25 cellular contexts compared by ENCODE assay signal in the genomic region with DNA sequence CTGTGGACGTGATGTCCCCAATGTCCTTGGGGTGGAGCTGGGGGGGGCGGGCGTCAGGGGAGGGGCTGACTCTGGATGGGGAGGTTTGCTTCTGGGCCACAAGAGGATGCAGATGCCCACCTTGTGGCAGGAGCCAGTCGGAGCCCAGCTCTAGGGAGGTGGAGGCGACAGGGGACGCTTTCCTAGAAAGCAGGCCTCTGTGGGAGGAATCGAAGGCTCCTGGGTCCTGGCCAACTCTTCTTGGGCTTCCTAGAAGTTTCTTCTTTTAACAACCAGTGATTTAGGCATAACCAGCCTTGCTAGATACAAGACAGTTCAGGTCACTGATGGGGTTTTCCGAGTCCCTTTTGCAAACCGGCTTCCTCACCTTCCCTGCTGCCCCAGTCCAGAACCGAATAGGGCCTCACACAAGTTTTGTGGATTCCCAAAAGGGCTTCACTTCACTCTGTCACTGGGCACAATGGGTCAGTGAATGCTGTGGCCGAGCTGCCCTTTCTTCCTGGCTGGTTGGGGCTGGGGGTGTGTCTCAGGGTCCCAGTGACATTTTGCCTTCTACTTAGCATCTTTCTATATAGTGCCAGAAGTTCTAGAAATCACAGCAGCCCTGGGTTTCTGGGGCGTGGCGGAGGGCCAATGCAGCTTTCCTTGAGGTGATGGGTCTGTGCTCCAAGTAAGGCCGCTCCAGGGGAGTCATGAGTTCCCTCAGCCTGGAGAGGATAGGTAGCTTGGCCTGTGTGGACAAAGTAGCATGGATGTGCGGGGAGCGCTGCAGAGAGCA.
DNase-seq lines count a peak whose midpoint lies in the region; ATAC-seq, FAIRE-seq and TF ChIP-seq lines count a peak whose summit lies in the region.
"Had no signal": no experiment of that assay in that cellular context is flagged by ENCODE, and none has a peak within 500 bp of the region (broad histone marks: within the 10 kb centered on the region; RNA-seq: fewer than 3 reads in every experiment).

No MANE protein-coding gene starts in this region.

- H3K4me2 ChIP-seq in BLaER1 (peak overlapping the region; percentile 43), H9 (ENCODE audit: insufficient read depth, insufficient read length, low read length) (no peak overlapping the region), H1 (ENCODE audit: insufficient read depth in 1 of 2, low read depth in 2 of 2, low read length in 2 of 2) (no peak overlapping the region)
- H3K4me2 ChIP-seq: A549 had no signal

- H3K27me3 ChIP-seq in BLaER1 (peaks cover 20% of the 10 kb centered on the region), H9 (ENCODE audit: insufficient read depth, low read length) (peaks cover 28% of the 10 kb centered on the region; the same call in 1 of the 2 replicates), H1 (replicated peaks in 1 of 4; ENCODE audit: control insufficient read depth in 3 of 4, extremely low read depth in 1 of 4, insufficient read depth in 3 of 4, low read length in 3 of 4) (peaks cover 15 to 67% (median 54%) of the 10 kb centered on the region in 4 experiments), upper lobe of right lung (peaks cover 14% of the 10 kb centered on the region), stomach (peaks cover 0 to 77% (median 8%) of the 10 kb centered on the region in 3 donors)

- POLR2A ChIA-PET in H1 (lab: Charles Lee; ENCODE audit: partially characterized antibody): interaction anchor here (0.6 to 1.6 kb wide), 5 partner anchors 8 to 356 kb away, joined by 3 to 4 read pairs (median 3); no protein-coding TSS in a partner anchor

- H3K27ac ChIP-seq in BLaER1 (no peak overlapping the region), H9 (ENCODE audit: insufficient read length, low read depth, low read length) (no peak overlapping the region), H1 (ENCODE audit: low read depth, low read length) (no peak overlapping the region), upper lobe of right lung (no peak overlapping the region), stomach (no peak overlapping the region)
- H3K27ac ChIP-seq: A549, C4-2B had no signal

- H3K36me3 ChIP-seq in BLaER1 (no peaks in the 10 kb centered on the region), H1 (ENCODE audit: control insufficient read depth in 2 of 4, insufficient read depth in 4 of 4, low read length in 3 of 4) (no peaks in the 10 kb centered on the region), upper lobe of right lung (no peaks in the 10 kb centered on the region), stomach (no peaks in the 10 kb centered on the region)
- H3K36me3 ChIP-seq: BE2C had no signal

- no peak overlapping the region for H2AFZ ChIP-seq in H9 (ENCODE audit: low read length)
- no peak overlapping the region for H2AFZ ChIP-seq in H1 (ENCODE audit: low read length)
- H2AFZ ChIP-seq: GM23338 had no signal

- H3K4me1 ChIP-seq in BLaER1: peaks cover 49% of the 10 kb centered on the region
- peaks cover 9% of the 10 kb centered on the region; the same call in 1 of the 2 replicates for H3K4me1 ChIP-seq in H9 (ENCODE audit: insufficient read depth, low read length)
- peaks cover 18 to 32% (median 22%) of the 10 kb centered on the region in 4 experiments for H3K4me1 ChIP-seq in H1 (replicated peaks in 1 of 4; ENCODE audit: control insufficient read depth in 3 of 4, insufficient read depth in 4 of 4, low read length in 3 of 4)
- H3K4me1 ChIP-seq in upper lobe of right lung: peaks cover 3% of the 10 kb centered on the region
- H3K4me1 ChIP-seq in stomach: peaks cover 11 to 30% (median 21%) of the 10 kb centered on the region in 4 donors
- H3K4me1 ChIP-seq: BE2C had no signal

- DNase-seq in H9 (no peak), H1 (ENCODE audit: low read depth in 1 of 2, low spot score in 2 of 2) (no peak), upper lobe of right lung (peak; percentile 53), NCI-H2081 treated with DMSO at 0.1 percent for 48 hours (lab: John Stamatoyannopoulos, UW) (no peak), stomach (no peak)
- no peak for DNase-seq in activated CD4-positive, alpha-beta T cell treated with anti-CD3 and anti-CD28 coated beads for 1 hour
- DNase-seq: 8988T; ACHN; AML-193; BE2C; Caco-2; CD4-positive, CD25-positive, alpha-beta regulatory T cell; CD8-positive, alpha-beta T cell; DMS153; DND-41; HFFc6 had no signal

- no peak for ATAC-seq in upper lobe of right lung
- ATAC-seq: A549; CD8-positive, alpha-beta T cell; GM23338; HCT116 had no signal

- no peaks in the 10 kb centered on the region for H4K20me1 ChIP-seq in BLaER1
- H4K20me1 ChIP-seq in H9 (ENCODE audit: control insufficient read depth, insufficient read depth, insufficient read length): no peaks in the 10 kb centered on the region
- H4K20me1 ChIP-seq in H1 (replicated peaks in 1 of 2; ENCODE audit: control insufficient read depth in 1 of 2, insufficient read depth in 2 of 2, low read length in 2 of 2): no peaks in the 10 kb centered on the region

- no peaks in the 10 kb centered on the region for H3K9me3 ChIP-seq in BLaER1
- no peaks in the 10 kb centered on the region for H3K9me3 ChIP-seq in H9 (ENCODE audit: control insufficient read depth, low read depth, low read length)
- H3K9me3 ChIP-seq in H1 (ENCODE audit: insufficient read depth in 2 of 2, low read depth in 1 of 2, low read length in 1 of 2): no peaks in the 10 kb centered on the region
- no peaks in the 10 kb centered on the region for H3K9me3 ChIP-seq in upper lobe of right lung
- no peaks in the 10 kb centered on the region for H3K9me3 ChIP-seq in stomach
- H3K9me3 ChIP-seq: A549, BE2C, Caco-2 had no signal

- no peak overlapping the region for H2BK5ac ChIP-seq in H9 (ENCODE audit: insufficient read length, low read length)
- no peak overlapping the region for H2BK5ac ChIP-seq in H1 (ENCODE audit: low read depth, low read length)

- CTCF ChIA-PET in H1 (lab: Charles Lee; ENCODE audit: partially characterized antibody): interaction anchor here (1.0 to 4.5 kb wide), 9 partner anchors 11 to 129 kb away, joined by 3 to 17 read pairs (median 5); no protein-coding TSS in a partner anchor

- TF ChIP-seq RAD21 in H1 (IDR thresholded peaks at IDR 0.05 in 1 of 2, conservative IDR thresholded peaks at IDR 0.05 in 1 of 2; ENCODE audit: low read depth in 2 of 2, low read length in 2 of 2): 0 out of 4 replicates have a peak, but pooled peaks of 1 of the 2 experiments have one; percentile 1

- H2BK15ac ChIP-seq in H9 (ENCODE audit: low read depth, low read length) (no peak overlapping the region), H1 (ENCODE audit: low read length) (peak overlapping the region; percentile 31; the same call in 1 of the 2 replicates)

- peaks cover 13% of the 10 kb centered on the region for H3K23me2 ChIP-seq in H9 (ENCODE audit: insufficient read length, low read depth, low read length, poor library complexity, severe bottlenecking)
- peaks cover 15% of the 10 kb centered on the region; the same call in 1 of the 2 replicates for H3K23me2 ChIP-seq in H1 (ENCODE audit: low read depth, low read length)

- no peaks in the 10 kb centered on the region; a peak in 2 of 5 replicates for H3K9me3 Mint-ChIP-seq in H9
- H3K9me3 Mint-ChIP-seq: CD8-positive, alpha-beta T cell; GM23338; HFFc6 had no signal

- H4K8ac ChIP-seq in H9 (replicated peaks; ENCODE audit: insufficient read length, low read depth, low read length): no peak overlapping the region
- H4K8ac ChIP-seq in H1 (ENCODE audit: extremely low read depth, insufficient read depth, low read length): no peak overlapping the region

- H3T11ph ChIP-seq in H9 (ENCODE audit: low read length): no peak overlapping the region

- intact Hi-C loops in upper lobe of right lung (cut with DNase I) (loop anchor here (10.0 kb wide), 2 partner anchors 127 to 217 kb away; no protein-coding TSS in a partner anchor), stomach (cut with DNase I; ENCODE audit: low total_unique reads) (no loop called here)

- no peaks in the 10 kb centered on the region for H3K79me2 ChIP-seq in H9 (ENCODE audit: insufficient read depth, low read length)
- no peaks in the 10 kb centered on the region for H3K79me2 ChIP-seq in H1 (ENCODE audit: control insufficient read depth in 1 of 2, insufficient read depth in 2 of 2, low read length in 2 of 2)

- H2BK12ac ChIP-seq in H9 (ENCODE audit: insufficient read length, low read depth, low read length) (no peak overlapping the region), H1 (ENCODE audit: low read depth, low read length) (peak overlapping the region; percentile 91; the same call in 1 of the 2 replicates)

- H2BK20ac ChIP-seq in H9 (ENCODE audit: low read depth, low read length, poor library complexity, severe bottlenecking): no peak overlapping the region
- H2BK20ac ChIP-seq in H1 (ENCODE audit: low read length): no peak overlapping the region

- peaks cover 99% of the 10 kb centered on the region for H3K27me3 Mint-ChIP-seq in H9 (ENCODE audit: low read depth)

- H3K4me3 ChIP-seq in BLaER1: no peak overlapping the region
- no peak overlapping the region for H3K4me3 ChIP-seq in H1 (ENCODE audit: extremely low read depth in 1 of 4, insufficient read depth in 2 of 4, low read depth in 3 of 4, low read length in 4 of 4)
- no peak overlapping the region for H3K4me3 ChIP-seq in upper lobe of right lung
- no peak overlapping the region for H3K4me3 ChIP-seq in stomach
- H3K4me3 ChIP-seq: A549, GM23338 had no signal

- H3K79me1 ChIP-seq in H9 (ENCODE audit: insufficient read depth, low read depth, low read length, poor library complexity, severe bottlenecking): no peaks in the 10 kb centered on the region
- H3K79me1 ChIP-seq in H1 (ENCODE audit: low read depth, low read length): no peaks in the 10 kb centered on the region

- no peak overlapping the region for H2AK5ac ChIP-seq in H9 (ENCODE audit: insufficient read length, low read length)
- 0 out of 2 replicates have a peak overlapping the region, but pooled peaks have one; percentile 10 for H2AK5ac ChIP-seq in H1 (ENCODE audit: low read depth, low read length)

- H3K23ac ChIP-seq in H9 (ENCODE audit: insufficient read length, low read depth, low read length): no peak overlapping the region
- H3K23ac ChIP-seq in H1 (ENCODE audit: insufficient read length): no peak overlapping the region

- no peak overlapping the region for H3K9ac ChIP-seq in BLaER1
- H3K9ac ChIP-seq in H9 (ENCODE audit: extremely low read depth, insufficient read length, low read length): no peak overlapping the region
- no peak overlapping the region for H3K9ac ChIP-seq in H1 (replicated peaks in 1 of 4; ENCODE audit: extremely low read depth in 1 of 4, low read depth in 3 of 4, low read length in 3 of 4)

- H2BK120ac ChIP-seq in H9 (ENCODE audit: low read depth, low read length, poor library complexity, severe bottlenecking): no peak overlapping the region
- H2BK120ac ChIP-seq in H1 (replicated peaks; ENCODE audit: low read depth, low read length): no peak overlapping the region

- no peak overlapping the region for H3K18ac ChIP-seq in H9 (ENCODE audit: insufficient read length, low read depth, low read length)
- no peak overlapping the region for H3K18ac ChIP-seq in H1 (ENCODE audit: extremely low read depth, low read length)

- TF ChIP-seq EP300 in H1 (IDR thresholded peaks at IDR 0.05; ENCODE audit: borderline replicate concordance in 1 of 2, low read depth in 2 of 2, low read length in 2 of 2): no peak
- no peak for TF ChIP-seq EP300 in stomach (IDR thresholded peaks at IDR 0.05)

- no peak for TF ChIP-seq CTCF in H9 (conservative IDR thresholded peaks at IDR 0.05)
- TF ChIP-seq CTCF in H1 (IDR thresholded peaks at IDR 0.05; ENCODE audit: control extremely low read depth in 1 of 3, insufficient read depth in 1 of 3, low read depth in 1 of 3, low read length in 3 of 3): no peak
- no peak for TF ChIP-seq CTCF in upper lobe of right lung (IDR thresholded peaks at IDR 0.05)
- TF ChIP-seq CTCF in stomach (IDR thresholded peaks at IDR 0.05): no peak

- H3K14ac ChIP-seq in H9 (ENCODE audit: insufficient read depth, low read length) (no peak overlapping the region), H1 (ENCODE audit: insufficient read length) (no peak overlapping the region)

- H4K91ac ChIP-seq in H9 (ENCODE audit: insufficient read length, low read depth, low read length) (peak overlapping the region; percentile 4), H1 (replicated peaks; ENCODE audit: insufficient read length, low read length) (no peak overlapping the region)

- FAIRE-seq in H1 (lab: Jason Lieb, UNC): no peak
- FAIRE-seq: A549, G401.6, GM12892, GM19239, H54 had no signal

- TF ChIP-seq POLR2A in H1 (IDR thresholded peaks at IDR 0.05; ENCODE audit: control extremely low read depth in 1 of 2, low read depth in 2 of 2, low read length in 2 of 2): no peak
- no peak for TF ChIP-seq POLR2A in stomach (IDR thresholded peaks at IDR 0.05)

- peaks cover 39 to 50% of the 10 kb centered on the region in 2 experiments for H3K4me1 Mint-ChIP-seq in H9

- no peak overlapping the region for H3K27ac Mint-ChIP-seq in H9
- H3K27ac Mint-ChIP-seq: CD4-positive, CD25-positive, alpha-beta regulatory T cell; CD8-positive, alpha-beta T cell; GM23338; HFFc6 had no signal

- H3K36me3 Mint-ChIP-seq in H9 (ENCODE audit: insufficient read depth in 1 of 3, low read depth in 3 of 3): no peaks in the 10 kb centered on the region; a peak in 1 of 7 replicates
- H3K36me3 Mint-ChIP-seq: CD4-positive, CD25-positive, alpha-beta regulatory T cell; CD8-positive, alpha-beta T cell had no signal

- WGBS in H9 (ENCODE audit: extremely low coverage, insufficient read length, low lambda C conversion rate): no CpG with 5 or more reads among the region's 16 CpGs
- WGBS in H1 (ENCODE audit: extremely low coverage in 1 of 2, insufficient coverage in 1 of 2, insufficient read length in 1 of 2, insufficient replicate concordance in 2 of 2, low coverage in 1 of 2, low lambda C conversion rate in 2 of 2, missing lambda C conversion rate in 1 of 2), 2 experiments: 70% methylated on average over 14 of the region's 16 CpGs; no CpG with 5 or more reads in 1 of the 2 experiments
- WGBS in stomach, 5 donors: 80 to 88% (median 83%) methylated on average over 16 of the region's 16 CpGs

- H3K4ac ChIP-seq in H9 (ENCODE audit: low read depth, low read length) (no peak overlapping the region), H1 (replicated peaks; ENCODE audit: insufficient read length, low read depth, low read length) (no peak overlapping the region)

- H3K4me3 Mint-ChIP-seq in H9: peak overlapping the region in 1 of 2 experiments; percentile 47; a peak in 2 of 5 replicates
- H3K4me3 Mint-ChIP-seq: CD4-positive, CD25-positive, alpha-beta regulatory T cell; CD8-positive, alpha-beta T cell; GM23338; HFFc6 had no signal

- no peak overlapping the region for H4K5ac ChIP-seq in H9 (ENCODE audit: insufficient read length, low read depth, low read length)
- H4K5ac ChIP-seq in H1 (ENCODE audit: insufficient read length, low read depth, low read length): no peak overlapping the region

- H3K56ac ChIP-seq in H9 (ENCODE audit: insufficient read length, low read depth, low read length) (no peak overlapping the region), H1 (replicated peaks; ENCODE audit: insufficient read length, low read depth, low read length) (no peak overlapping the region)
